ENCODE assay signal across 12 cellular contexts in genomic region chr4:40199179-40199670, GRCh38. TPM values are rescaled to one million over a fixed set of nuclear protein-coding genes. Genes with fewer than 3 reads are reported as not detected.
A peak's percentile ranks its signal among the peaks of the same experiment; 100 is the strongest.
DNase-seq lines count a peak whose midpoint lies in the region; ATAC-seq and TF ChIP-seq lines count a peak whose summit lies in the region.
"Had no signal": no experiment of that assay in that cellular context is flagged by ENCODE, and none has a peak within 500 bp of the region (broad histone marks: within the 10 kb centered on the region; RNA-seq: fewer than 3 reads in every experiment).

No MANE protein-coding gene starts in this region.

- ATAC-seq in CD8-positive, alpha-beta T cell, result no peak
- no peak for ATAC-seq in natural killer cell treated with Interleukin-12 subunit alpha and Interleukin-12 subunit beta and Interleukin-15 and Interleukin-18, amount 100 ng/mL, for 72 hours
- no peak for ATAC-seq in HG03139 (IDR thresholded peaks at IDR 0.05; ENCODE audit: unreplicated experiment)
- no peak for ATAC-seq in HG02588 (IDR thresholded peaks at IDR 0.05; ENCODE audit: unreplicated experiment)

- peak overlapping the region; percentile 100 for H3K4me3 Mint-ChIP-seq in CD8-positive, alpha-beta T cell
- peak overlapping the region; percentile 90 for H3K4me3 Mint-ChIP-seq in activated T-helper 2 cell treated with anti-CD3 and anti-CD28 coated beads, Interferon-gamma antibody, Interleukin-2, Interleukin-4, amounts not matched to agents 10 μg/mL and 5 μg/mL and 100 μg/mL, durations not matched to agents 14 hours and 24 hours and 36 hours (ENCODE audit: low read depth)
- H3K4me3 Mint-ChIP-seq in natural killer cell treated with Interleukin-12 subunit alpha and Interleukin-12 subunit beta and Interleukin-15 and Interleukin-18, amount 100 ng/mL, for 72 hours, result peak overlapping the region; percentile 99

- H3K27me3 ChIP-seq in CD8-positive, alpha-beta T cell (ENCODE audit: insufficient read depth, low read length), result no peaks in the 10 kb centered on the region
- no peaks in the 10 kb centered on the region for H3K27me3 ChIP-seq in HL-60 (ENCODE audit: insufficient read depth, poor library complexity, severe bottlenecking)

- peak overlapping the region; percentile 100 for H3K27ac Mint-ChIP-seq in CD8-positive, alpha-beta T cell
- H3K27ac Mint-ChIP-seq in activated T-helper 2 cell treated with anti-CD3 and anti-CD28 coated beads, Interferon-gamma antibody, Interleukin-2, Interleukin-4, amounts not matched to agents 10 μg/mL and 5 μg/mL and 100 μg/mL, durations not matched to agents 14 hours and 24 hours and 36 hours, result peak overlapping the region; percentile 94
- peak overlapping the region; percentile 98 for H3K27ac Mint-ChIP-seq in natural killer cell treated with Interleukin-12 subunit alpha and Interleukin-12 subunit beta and Interleukin-15 and Interleukin-18, amount 100 ng/mL, for 72 hours

- POLR2A ChIA-PET in CD8-positive, alpha-beta T cell (lab: Charles Lee), result interaction anchor here (0.7 to 12.4 kb wide), 20 partner anchors 9 to 126 kb away, joined by 3 to 207 read pairs (median 8); no protein-coding TSS in a partner anchor
- POLR2A ChIA-PET in GM10248 (lab: Yijun Ruan, JAX), result interaction anchor here (1.1 to 1.3 kb wide), 2 partner anchors 20 to 28 kb away, joined by 4 to 5 read pairs; no protein-coding TSS in a partner anchor

- CTCF ChIA-PET in CD8-positive, alpha-beta T cell (lab: Charles Lee), result interaction anchor here (0.6 to 4.4 kb wide), 19 partner anchors 12 to 126 kb away, joined by 3 to 18 read pairs (median 6); no protein-coding TSS in a partner anchor
- CTCF ChIA-PET in GM10248 (lab: Yijun Ruan, JAX), result interaction anchor here (1.0 to 3.2 kb wide), 4 partner anchors 28 to 145 kb away, joined by 3 to 18 read pairs (median 8); no protein-coding TSS in a partner anchor

- no peaks in the 10 kb centered on the region for H3K9me3 Mint-ChIP-seq in CD8-positive, alpha-beta T cell
- no peaks in the 10 kb centered on the region for H3K9me3 Mint-ChIP-seq in activated T-helper 2 cell treated with anti-CD3 and anti-CD28 coated beads, Interferon-gamma antibody, Interleukin-2, Interleukin-4, amounts not matched to agents 10 μg/mL and 5 μg/mL and 100 μg/mL, durations not matched to agents 14 hours and 24 hours and 36 hours
- no peaks in the 10 kb centered on the region for H3K9me3 Mint-ChIP-seq in natural killer cell treated with Interleukin-12 subunit alpha and Interleukin-12 subunit beta and Interleukin-15 and Interleukin-18, amount 100 ng/mL, for 72 hours

- peak in 1 of 7 experiments; percentile 55 for DNase-seq in CD8-positive, alpha-beta T cell
- DNase-seq in HL-60 (ENCODE audit: low read depth in 1 of 2, low spot score in 1 of 2) (no peak), NCI-H2227 treated with DMSO at 0.1 percent for 48 hours (lab: John Stamatoyannopoulos, UW) (no peak), GM10248 (ENCODE audit: extremely low spot score) (no peak)
- no peak for DNase-seq in activated T-helper 2 cell treated with anti-CD3 and anti-CD28 coated beads, Interferon-gamma antibody, Interleukin-2, Interleukin-4, amounts not matched to agents 10 μg/mL and 5 μg/mL and 100 μg/mL, durations not matched to agents 14 hours and 24 hours and 36 hours (ENCODE audit: low spot score)
- DNase-seq in natural killer cell treated with Interleukin-12 subunit alpha and Interleukin-12 subunit beta and Interleukin-15 and Interleukin-18, amount 100 ng/mL, for 72 hours (ENCODE audit: low spot score), result no peak
- DNase-seq: cerebellar nuclear complex, mesenchymal stem cell, NCI-H2107, SHP77 treated with DMSO at 0.1 percent for 48 hours had no signal

- peak overlapping the region; percentile 89 for H3K27ac ChIP-seq in CD8-positive, alpha-beta T cell (ENCODE audit: low read depth, low read length)
- H3K27ac ChIP-seq in HL-60 (replicated peaks), result peak overlapping the region; percentile 82

- H3K36me3 ChIP-seq in CD8-positive, alpha-beta T cell (ENCODE audit: insufficient read depth, low read length), result peaks cover 8% of the 10 kb centered on the region

- peak overlapping the region; percentile 87 for H3K4me3 ChIP-seq in CD8-positive, alpha-beta T cell (ENCODE audit: low read depth, low read length)
- no peak overlapping the region for H3K4me3 ChIP-seq in HL-60 (replicated peaks; ENCODE audit: insufficient read depth, low read length)

- H3K36me3 Mint-ChIP-seq in CD8-positive, alpha-beta T cell, result peaks cover 68% of the 10 kb centered on the region
- H3K36me3 Mint-ChIP-seq in activated T-helper 2 cell treated with anti-CD3 and anti-CD28 coated beads, Interferon-gamma antibody, Interleukin-2, Interleukin-4, amounts not matched to agents 10 μg/mL and 5 μg/mL and 100 μg/mL, durations not matched to agents 14 hours and 24 hours and 36 hours (ENCODE audit: low read depth), result peaks cover 73% of the 10 kb centered on the region
- H3K36me3 Mint-ChIP-seq in natural killer cell treated with Interleukin-12 subunit alpha and Interleukin-12 subunit beta and Interleukin-15 and Interleukin-18, amount 100 ng/mL, for 72 hours, result peaks cover 36% of the 10 kb centered on the region

- peaks cover 39% of the 10 kb centered on the region for H3K4me1 Mint-ChIP-seq in CD8-positive, alpha-beta T cell (ENCODE audit: low read depth)
- peaks cover 51% of the 10 kb centered on the region for H3K4me1 Mint-ChIP-seq in activated T-helper 2 cell treated with anti-CD3 and anti-CD28 coated beads, Interferon-gamma antibody, Interleukin-2, Interleukin-4, amounts not matched to agents 10 μg/mL and 5 μg/mL and 100 μg/mL, durations not matched to agents 14 hours and 24 hours and 36 hours (ENCODE audit: low read depth)
- peaks cover 58 to 84% of the 10 kb centered on the region in 2 donors for H3K4me1 Mint-ChIP-seq in natural killer cell treated with Interleukin-12 subunit alpha and Interleukin-12 subunit beta and Interleukin-15 and Interleukin-18, amount 100 ng/mL, for 72 hours (ENCODE audit: low read depth in 2 of 2)

- intact Hi-C loops in CD8-positive, alpha-beta T cell (cut with DNase I, micrococcal nuclease), result loop anchor here (2.0 to 10.0 kb wide), 2 partner anchors 14 to 1534 kb away; partner anchors contain the start of gene KLF3 (in 1 of the 2)
- intact Hi-C loops in activated T-helper 2 cell treated with anti-CD3 and anti-CD28 coated beads, Interferon-gamma antibody, Interleukin-2, Interleukin-4, amounts not matched to agents 10 μg/mL and 5 μg/mL and 100 μg/mL, durations not matched to agents 14 hours and 24 hours and 36 hours (cut with micrococcal nuclease), result loop anchor here (5.0 kb wide), 1 partner anchor 47 kb away; no protein-coding TSS in a partner anchor

- no peak for TF ChIP-seq CTCF in CD8-positive, alpha-beta T cell (IDR thresholded peaks at IDR 0.05)
- TF ChIP-seq CTCF in HL-60 (IDR thresholded peaks at IDR 0.05; ENCODE audit: insufficient read depth, low read length) (no peak), GM10248 (IDR thresholded peaks at IDR 0.05; ENCODE audit: control extremely low read depth, extremely low read depth, low read depth, missing control alignments) (no peak)

- no peaks in the 10 kb centered on the region for H3K9me3 ChIP-seq in CD8-positive, alpha-beta T cell (ENCODE audit: low read length)

- H3K27me3 Mint-ChIP-seq in CD8-positive, alpha-beta T cell (ENCODE audit: low read depth), result no peaks in the 10 kb centered on the region
- no peaks in the 10 kb centered on the region for H3K27me3 Mint-ChIP-seq in activated T-helper 2 cell treated with anti-CD3 and anti-CD28 coated beads, Interferon-gamma antibody, Interleukin-2, Interleukin-4, amounts not matched to agents 10 μg/mL and 5 μg/mL and 100 μg/mL, durations not matched to agents 14 hours and 24 hours and 36 hours (ENCODE audit: low read depth)
- H3K27me3 Mint-ChIP-seq in natural killer cell treated with Interleukin-12 subunit alpha and Interleukin-12 subunit beta and Interleukin-15 and Interleukin-18, amount 100 ng/mL, for 72 hours, result no peaks in the 10 kb centered on the region

- peaks cover 18% of the 10 kb centered on the region for H3K4me1 ChIP-seq in CD8-positive, alpha-beta T cell (ENCODE audit: insufficient read depth, low read length)

RNA-seq across cellular contexts. Expression of gene RHOH, which starts 2.4 kb away (rescaled TPM):
- total RNA-seq in CD8-positive, alpha-beta T cell, result 100 to 1,000 TPM; 533 to 539 TPM
- 108 and 120 TPM in 2 replicates for total RNA-seq in activated T-helper 2 cell treated with anti-CD3 and anti-CD28 coated beads, Interferon-gamma antibody, Interleukin-2, Interleukin-4, amounts not matched to agents 10 μg/mL and 5 μg/mL and 100 μg/mL, durations not matched to agents 14 hours and 24 hours and 36 hours
- 100 to 1,000 TPM; 140 to 169 TPM for total RNA-seq in natural killer cell treated with Interleukin-12 subunit alpha and Interleukin-12 subunit beta and Interleukin-15 and Interleukin-18, amount 100 ng/mL, for 72 hours
